ENCODE assay signal across 32 cellular contexts in genomic region chrX:55253528-55253927, GRCh38. TPM values are rescaled to one million over a fixed set of nuclear protein-coding genes. Genes with fewer than 3 reads are reported as not detected.
"Had no signal": no experiment of that assay in that cellular context is flagged by ENCODE, and none has a peak within 500 bp of the region (broad histone marks: within the 10 kb centered on the region; RNA-seq: fewer than 3 reads in every experiment).

No MANE protein-coding gene starts in this region.

- H3K9me3 Mint-ChIP-seq: activated CD4-positive, alpha-beta memory T cell treated with anti-CD3 and anti-CD28 coated beads, Interleukin-2, amount 10 ng/mL, durations not matched to agents 7 days and 5 days; activated CD4-positive, alpha-beta T cell treated with anti-CD3 and anti-CD28 coated beads, Interleukin-2, amount 10 ng/mL, durations not matched to agents 7 days and 5 days; activated naive CD4-positive, alpha-beta T cell treated with anti-CD3 and anti-CD28 coated beads, Interleukin-2, amount 10 ng/mL, durations not matched to agents 7 days and 5 days; activated naive CD4-positive, alpha-beta T cell treated with anti-CD3 and anti-CD28 coated beads, Interleukin-2, amount 50 U/mL, for 72 hours; activated naive CD8-positive, alpha-beta T cell treated with anti-CD3 and anti-CD28 coated beads, Interleukin-2, amount 10 ng/mL, durations not matched to agents 7 days and 5 days; activated T-cell treated with anti-CD3 and anti-CD28 coated beads, Interleukin-2, amount 50 U/mL, for 24 hours; activated T-cell treated with anti-CD3 and anti-CD28 coated beads, Interleukin-2, amount 50 U/mL, for 72 hours; dendritic cell treated with granulocyte-macrophage colony-stimulating factor and Interleukin-4, amounts not matched to agents 40 ng/mL and 50 ng/mL, for 4 days had no signal

- H3K27me3 Mint-ChIP-seq: activated naive CD4-positive, alpha-beta T cell treated with anti-CD3 and anti-CD28 coated beads, Interleukin-2, amount 10 ng/mL, durations not matched to agents 7 days and 5 days; activated naive CD8-positive, alpha-beta T cell treated with anti-CD3 and anti-CD28 coated beads, Interleukin-2, amount 10 ng/mL, durations not matched to agents 7 days and 5 days; dendritic cell treated with granulocyte-macrophage colony-stimulating factor and Interleukin-4, amounts not matched to agents 40 ng/mL and 50 ng/mL, for 4 days had no signal

- H3K4me1 ChIP-seq: ascending aorta, esophagus muscularis mucosa, foreskin keratinocyte, gastroesophageal sphincter, heart right ventricle had no signal

- DNase-seq: activated CD4-positive, alpha-beta memory T cell treated with anti-CD3 and anti-CD28 coated beads, Interleukin-2, amount 10 ng/mL, durations not matched to agents 7 days and 5 days; activated CD4-positive, alpha-beta T cell treated with anti-CD3 and anti-CD28 coated beads for 4 hours; activated CD4-positive, alpha-beta T cell treated with anti-CD3 and anti-CD28 coated beads, Interleukin-2, amount 10 ng/mL, durations not matched to agents 7 days and 5 days; activated CD4-positive, alpha-beta T cell treated with anti-CD3 and anti-CD28 coated beads, Interleukin-2, amount 50 U/mL, for 4 hours; activated CD4-positive, CD25-positive, alpha-beta regulatory T cell; activated CD4-positive, CD25-positive, alpha-beta regulatory T cell treated with anti-CD3 and anti-CD28 coated beads, Interleukin-2, amount 50 U/mL, for 72 hours; activated CD8-positive, alpha-beta memory T cell treated with anti-CD3 and anti-CD28 coated beads, Interleukin-2, amount 50 U/mL, for 48 hours; activated gamma-delta T cell; activated naive CD4-positive, alpha-beta T cell; activated naive CD4-positive, alpha-beta T cell treated with anti-CD3 and anti-CD28 coated beads, Interleukin-2, amount 10 ng/mL, durations not matched to agents 7 days and 5 days; activated naive CD8-positive, alpha-beta T cell treated with anti-CD3 and anti-CD28 coated beads, Interleukin-2, amount 10 ng/mL, durations not matched to agents 7 days and 5 days; activated T-cell treated with anti-CD3 and anti-CD28 coated beads for 4 hours; activated T-cell treated with anti-CD3 and anti-CD28 coated beads, Interleukin-2, amount 50 U/mL, for 24 hours; activated T-cell treated with anti-CD3 and anti-CD28 coated beads, Interleukin-2, amount 50 U/mL, for 72 hours; brain microvascular endothelial cell; caudate nucleus; dorsolateral prefrontal cortex; effector memory CD4-positive, alpha-beta T cell; endodermal cell; erythroblast; foreskin keratinocyte; heart right ventricle; T-helper 2 cell had no signal

- H3K4me3 Mint-ChIP-seq: activated CD4-positive, alpha-beta memory T cell treated with anti-CD3 and anti-CD28 coated beads, Interleukin-2, amount 10 ng/mL, durations not matched to agents 7 days and 5 days; activated CD4-positive, alpha-beta T cell treated with anti-CD3 and anti-CD28 coated beads, Interleukin-2, amount 10 ng/mL, durations not matched to agents 7 days and 5 days; activated naive CD4-positive, alpha-beta T cell treated with anti-CD3 and anti-CD28 coated beads, Interleukin-2, amount 10 ng/mL, durations not matched to agents 7 days and 5 days; activated naive CD8-positive, alpha-beta T cell treated with anti-CD3 and anti-CD28 coated beads, Interleukin-2, amount 10 ng/mL, durations not matched to agents 7 days and 5 days; activated T-cell treated with anti-CD3 and anti-CD28 coated beads, Interleukin-2, amount 50 U/mL, for 24 hours; activated T-cell treated with anti-CD3 and anti-CD28 coated beads, Interleukin-2, amount 50 U/mL, for 72 hours; dendritic cell treated with granulocyte-macrophage colony-stimulating factor and Interleukin-4, amounts not matched to agents 40 ng/mL and 50 ng/mL, for 4 days; endodermal cell had no signal

- ATAC-seq: activated naive CD4-positive, alpha-beta T cell treated with anti-CD3 and anti-CD28 coated beads, Interleukin-2, amount 50 U/mL, for 72 hours; activated T-cell treated with anti-CD3 and anti-CD28 coated beads, Interleukin-2, amount 50 U/mL, for 72 hours; foreskin keratinocyte; gastroesophageal sphincter; heart right ventricle had no signal

- H3K36me3 Mint-ChIP-seq: activated naive CD4-positive, alpha-beta T cell treated with anti-CD3 and anti-CD28 coated beads, Interleukin-2, amount 10 ng/mL, durations not matched to agents 7 days and 5 days; activated naive CD4-positive, alpha-beta T cell treated with anti-CD3 and anti-CD28 coated beads, Interleukin-2, amount 50 U/mL, for 72 hours; activated naive CD8-positive, alpha-beta T cell treated with anti-CD3 and anti-CD28 coated beads, Interleukin-2, amount 10 ng/mL, durations not matched to agents 7 days and 5 days had no signal

- H3K27me3 ChIP-seq: ascending aorta, brain microvascular endothelial cell, esophagus muscularis mucosa, foreskin keratinocyte, gastroesophageal sphincter had no signal

- H3K9me3 ChIP-seq: gastroesophageal sphincter had no signal

- H3K4me3 ChIP-seq: ascending aorta, coronary artery, dorsolateral prefrontal cortex, esophagus muscularis mucosa, gastroesophageal sphincter, heart right ventricle had no signal

- H3K36me3 ChIP-seq: ascending aorta, brain microvascular endothelial cell, esophagus muscularis mucosa, gastroesophageal sphincter, heart right ventricle had no signal

- H3K27ac ChIP-seq: ascending aorta, brain microvascular endothelial cell, coronary artery, dorsolateral prefrontal cortex, esophagus muscularis mucosa, foreskin keratinocyte, gastroesophageal sphincter, heart right ventricle had no signal

- H3K4me1 Mint-ChIP-seq: activated CD4-positive, alpha-beta memory T cell treated with anti-CD3 and anti-CD28 coated beads, Interleukin-2, amount 10 ng/mL, durations not matched to agents 7 days and 5 days; activated CD4-positive, alpha-beta T cell treated with anti-CD3 and anti-CD28 coated beads, Interleukin-2, amount 10 ng/mL, durations not matched to agents 7 days and 5 days; activated naive CD4-positive, alpha-beta T cell treated with anti-CD3 and anti-CD28 coated beads, Interleukin-2, amount 10 ng/mL, durations not matched to agents 7 days and 5 days; activated naive CD8-positive, alpha-beta T cell treated with anti-CD3 and anti-CD28 coated beads, Interleukin-2, amount 10 ng/mL, durations not matched to agents 7 days and 5 days; endodermal cell had no signal

- H3K27ac Mint-ChIP-seq: activated CD4-positive, alpha-beta memory T cell treated with anti-CD3 and anti-CD28 coated beads, Interleukin-2, amount 10 ng/mL, durations not matched to agents 7 days and 5 days; activated CD4-positive, alpha-beta T cell treated with anti-CD3 and anti-CD28 coated beads, Interleukin-2, amount 10 ng/mL, durations not matched to agents 7 days and 5 days; activated naive CD4-positive, alpha-beta T cell treated with anti-CD3 and anti-CD28 coated beads, Interleukin-2, amount 10 ng/mL, durations not matched to agents 7 days and 5 days; activated naive CD4-positive, alpha-beta T cell treated with anti-CD3 and anti-CD28 coated beads, Interleukin-2, amount 50 U/mL, for 72 hours; activated naive CD8-positive, alpha-beta T cell treated with anti-CD3 and anti-CD28 coated beads, Interleukin-2, amount 10 ng/mL, durations not matched to agents 7 days and 5 days; activated T-cell treated with anti-CD3 and anti-CD28 coated beads, Interleukin-2, amount 50 U/mL, for 24 hours; activated T-cell treated with anti-CD3 and anti-CD28 coated beads, Interleukin-2, amount 50 U/mL, for 72 hours; dendritic cell treated with granulocyte-macrophage colony-stimulating factor and Interleukin-4, amounts not matched to agents 40 ng/mL and 50 ng/mL, for 4 days; endodermal cell had no signal

RNA-seq across cellular contexts. Expression of gene PAGE3, which starts 11.2 kb away (rescaled TPM):
- total RNA-seq: activated CD4-positive, alpha-beta memory T cell treated with anti-CD3 and anti-CD28 coated beads, Interleukin-2, amount 10 ng/mL, durations not matched to agents 7 days and 5 days; activated CD4-positive, alpha-beta T cell treated with anti-CD3 and anti-CD28 coated beads, Interleukin-2, amount 10 ng/mL, durations not matched to agents 7 days and 5 days; activated naive CD4-positive, alpha-beta T cell treated with anti-CD3 and anti-CD28 coated beads, Interleukin-2, amount 50 U/mL, for 72 hours; activated naive CD8-positive, alpha-beta T cell treated with anti-CD3 and anti-CD28 coated beads, Interleukin-2, amount 10 ng/mL, durations not matched to agents 7 days and 5 days; activated T-cell treated with anti-CD3 and anti-CD28 coated beads, Interleukin-2, amount 50 U/mL, for 72 hours; ascending aorta; chondrocyte; dorsolateral prefrontal cortex; endodermal cell; esophagus muscularis mucosa; foreskin keratinocyte; gastroesophageal sphincter; glomerular endothelial cell; heart right ventricle; T-helper 1 cell treated with Interleukin-12 subunit alpha and Interleukin-12 subunit beta and Interleukin-4 antibody, amounts not matched to agents 30 ng/mL and 1 ng/mL, for 36 hours had no signal
- polyA plus RNA-seq: foreskin keratinocyte, heart right ventricle had no signal

RNA-seq across cellular contexts. Expression of gene PAGE5, which starts 33.4 kb away (rescaled TPM):
- total RNA-seq: activated CD4-positive, alpha-beta memory T cell treated with anti-CD3 and anti-CD28 coated beads, Interleukin-2, amount 10 ng/mL, durations not matched to agents 7 days and 5 days; activated CD4-positive, alpha-beta T cell treated with anti-CD3 and anti-CD28 coated beads, Interleukin-2, amount 10 ng/mL, durations not matched to agents 7 days and 5 days; activated naive CD4-positive, alpha-beta T cell treated with anti-CD3 and anti-CD28 coated beads, Interleukin-2, amount 50 U/mL, for 72 hours; ascending aorta; chondrocyte; dorsolateral prefrontal cortex; endodermal cell; esophagus muscularis mucosa; foreskin keratinocyte; gastroesophageal sphincter; glomerular endothelial cell; heart right ventricle; T-helper 1 cell treated with Interleukin-12 subunit alpha and Interleukin-12 subunit beta and Interleukin-4 antibody, amounts not matched to agents 30 ng/mL and 1 ng/mL, for 36 hours had no signal
- polyA plus RNA-seq: foreskin keratinocyte, heart right ventricle had no signal
